In genomic region chr2:68483011-68483410, GRCh38 we compare ENCODE assay signal across 27 cellular contexts.
"Had no signal": no experiment of that assay in that cellular context is flagged by ENCODE, and none has a peak within 500 bp of the region (broad histone marks: within the 10 kb centered on the region; RNA-seq: fewer than 3 reads in every experiment).

No MANE protein-coding gene starts in this region.

- H3K27me3 Mint-ChIP-seq: naive B cell had no signal

- DNase-seq: cortex of kidney; dorsolateral prefrontal cortex; effector CD8-positive, alpha-beta T cell; gastrocnemius medialis; heart right ventricle; hypothalamus; immature natural killer cell; kidney; left cardiac atrium; left ventricle myocardium inferior; lower lobe of right lung; mesenchymal stem cell; naive B cell; psoas muscle; retina; sigmoid colon; stimulated activated CD4-positive, alpha-beta T cell treated with anti-CD3 and anti-CD28 coated beads, Interleukin-2, amount 100 ng/mL, for 24 hours; stimulated activated CD4-positive, alpha-beta T cell treated with anti-CD3 and anti-CD28 coated beads, Interleukin-4, amount 100 ng/mL, for 4 hours; stimulated activated naive CD4-positive, alpha-beta T cell; stomach; substantia nigra; transverse colon had no signal

- H3K27ac Mint-ChIP-seq: immature natural killer cell, nephron had no signal

- H3K4me1 Mint-ChIP-seq: nephron had no signal

- H3K27me3 ChIP-seq: dorsolateral prefrontal cortex, esophagus muscularis mucosa, gastrocnemius medialis, heart right ventricle, neutrophil, sigmoid colon, stomach, transverse colon had no signal

- H3K4me3 Mint-ChIP-seq: immature natural killer cell, naive B cell, nephron had no signal

- H3K27ac ChIP-seq: dorsolateral prefrontal cortex, esophagus muscularis mucosa, gastrocnemius medialis, heart right ventricle, left ventricle myocardium inferior, lower lobe of right lung, neutrophil, psoas muscle, sigmoid colon, skin epidermis, stomach, thoracic aorta, transverse colon had no signal

- H3K4me1 ChIP-seq: left ventricle myocardium inferior, lower lobe of right lung, sigmoid colon, transverse colon had no signal

- ATAC-seq: gastrocnemius medialis, heart right ventricle, left cardiac atrium, lower lobe of right lung, psoas muscle had no signal

- H3K9me3 Mint-ChIP-seq: immature natural killer cell, naive B cell, nephron had no signal

- H3K36me3 Mint-ChIP-seq: immature natural killer cell, naive B cell had no signal

- H3K36me3 ChIP-seq: esophagus muscularis mucosa, gastrocnemius medialis, heart right ventricle, left ventricle myocardium inferior, lower lobe of right lung, neutrophil, sigmoid colon, stomach, thoracic aorta, transverse colon had no signal

- H3K4me3 ChIP-seq: dorsolateral prefrontal cortex, esophagus muscularis mucosa, gastrocnemius medialis, heart right ventricle, left ventricle myocardium inferior, lower lobe of right lung, psoas muscle, sigmoid colon, skin epidermis, stomach, thoracic aorta, transverse colon had no signal

- H3K9me3 ChIP-seq: esophagus muscularis mucosa, gastrocnemius medialis, left ventricle myocardium inferior, lower lobe of right lung, neutrophil, psoas muscle, sigmoid colon, stomach, thoracic aorta, transverse colon had no signal
